Comparison of ENCODE assay signal across 12 cellular contexts in the genomic region with DNA sequence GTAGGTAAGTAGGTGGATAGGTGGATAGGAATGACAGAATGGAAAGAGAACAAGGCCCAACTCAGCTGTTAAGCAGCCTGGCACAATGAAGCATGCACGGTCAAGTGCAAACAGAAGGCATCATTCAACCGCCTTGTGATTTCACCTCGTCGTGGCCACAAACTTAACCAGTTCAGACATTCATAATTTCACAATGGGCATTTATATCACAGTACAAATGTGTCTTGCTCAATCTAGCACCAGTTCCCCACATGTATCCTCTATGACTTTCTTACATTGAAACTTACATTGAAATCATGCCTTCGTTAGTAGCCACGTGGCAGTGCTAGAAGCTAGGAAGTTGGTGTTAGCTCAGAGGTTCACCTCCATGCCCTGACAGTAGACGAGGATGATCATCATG.
A peak's percentile ranks its signal among the peaks of the same experiment; 100 is the strongest.
DNase-seq lines count a peak whose midpoint lies in the region; ATAC-seq and TF ChIP-seq lines count a peak whose summit lies in the region.
"Had no signal": no experiment of that assay in that cellular context is flagged by ENCODE, and none has a peak within 500 bp of the region (broad histone marks: within the 10 kb centered on the region; RNA-seq: fewer than 3 reads in every experiment).

No MANE protein-coding gene starts in this region.

- no peaks in the 10 kb centered on the region for H3K27me3 Mint-ChIP-seq in activated CD4-positive, alpha-beta T cell treated with anti-CD3 and anti-CD28 coated beads, Interleukin-2, amount 10 ng/mL, durations not matched to agents 24 days and 14 days
- H3K27me3 Mint-ChIP-seq in activated CD4-positive, alpha-beta T cell treated with anti-CD3 and anti-CD28 coated beads for 36 hours = no peaks in the 10 kb centered on the region
- no peaks in the 10 kb centered on the region for H3K27me3 Mint-ChIP-seq in activated CD4-positive, alpha-beta memory T cell treated with anti-CD3 and anti-CD28 coated beads for 36 hours
- no peaks in the 10 kb centered on the region for H3K27me3 Mint-ChIP-seq in activated CD4-positive, alpha-beta T cell treated with anti-CD3 and anti-CD28 coated beads, Interleukin-2, amount 10 ng/mL, durations not matched to agents 7 days and 5 days
- H3K27me3 Mint-ChIP-seq: activated T-cell treated with anti-CD3 and anti-CD28 coated beads, Interleukin-2, amount 50 U/mL, for 24 hours had no signal

- CTCF ChIA-PET in activated CD4-positive, alpha-beta T cell treated with anti-CD3 and anti-CD28 coated beads for 36 hours (lab: Charles Lee) = interaction anchor here (0.8 to 1.2 kb wide), 2 partner anchors 14 to 16 kb away, joined by 3 read pairs; no protein-coding TSS in a partner anchor
- CTCF ChIA-PET in activated CD4-positive, alpha-beta memory T cell treated with anti-CD3 and anti-CD28 coated beads for 36 hours (lab: Charles Lee) = no interaction called here
- CTCF ChIA-PET in activated CD4-positive, alpha-beta T cell treated with anti-CD3 and anti-CD28 coated beads, Interleukin-2, amount 10 ng/mL, durations not matched to agents 7 days and 5 days (lab: Charles Lee) = interaction anchor here (0.8 to 1.1 kb wide), 2 partner anchors 32 to 125 kb away, joined by 3 read pairs; no protein-coding TSS in a partner anchor

- no peak for ATAC-seq in activated CD4-positive, alpha-beta T cell treated with anti-CD3 and anti-CD28 coated beads for 36 hours
- ATAC-seq: PC-3 had no signal

- TF ChIP-seq POLR2A in thyroid gland (IDR thresholded peaks at IDR 0.05) = no peak

- TF ChIP-seq CTCF in thyroid gland (IDR thresholded peaks at IDR 0.05) = no peak

- H3K36me3 Mint-ChIP-seq in activated CD4-positive, alpha-beta T cell treated with anti-CD3 and anti-CD28 coated beads, Interleukin-2, amount 10 ng/mL, durations not matched to agents 24 days and 14 days (ENCODE audit: low read depth) = peaks cover 87% of the 10 kb centered on the region
- H3K36me3 Mint-ChIP-seq in activated CD4-positive, alpha-beta T cell treated with anti-CD3 and anti-CD28 coated beads for 36 hours (ENCODE audit: low read depth) = peaks cover 77% of the 10 kb centered on the region
- peaks cover 76% of the 10 kb centered on the region for H3K36me3 Mint-ChIP-seq in activated CD4-positive, alpha-beta memory T cell treated with anti-CD3 and anti-CD28 coated beads for 36 hours
- peaks cover 77% of the 10 kb centered on the region for H3K36me3 Mint-ChIP-seq in activated CD4-positive, alpha-beta T cell treated with anti-CD3 and anti-CD28 coated beads, Interleukin-2, amount 10 ng/mL, durations not matched to agents 7 days and 5 days (ENCODE audit: low read depth)

- no peaks in the 10 kb centered on the region for H3K9me3 ChIP-seq in thyroid gland
- H3K9me3 ChIP-seq: thoracic aorta had no signal

- H3K4me1 Mint-ChIP-seq in activated CD4-positive, alpha-beta T cell treated with anti-CD3 and anti-CD28 coated beads, Interleukin-2, amount 10 ng/mL, durations not matched to agents 24 days and 14 days = peaks cover 69% of the 10 kb centered on the region
- H3K4me1 Mint-ChIP-seq in activated CD4-positive, alpha-beta T cell treated with anti-CD3 and anti-CD28 coated beads for 36 hours = peaks cover 51% of the 10 kb centered on the region
- peaks cover 44% of the 10 kb centered on the region for H3K4me1 Mint-ChIP-seq in activated CD4-positive, alpha-beta memory T cell treated with anti-CD3 and anti-CD28 coated beads for 36 hours (ENCODE audit: low read depth)
- H3K4me1 Mint-ChIP-seq in activated CD4-positive, alpha-beta T cell treated with anti-CD3 and anti-CD28 coated beads, Interleukin-2, amount 10 ng/mL, durations not matched to agents 7 days and 5 days = peaks cover 35% of the 10 kb centered on the region

- H3K27ac ChIP-seq in epithelial cell of prostate (peak overlapping the region; percentile 32), thyroid gland (peak overlapping the region in 1 of 3 donors; percentile 16)

- no peak for DNase-seq in activated CD4-positive, alpha-beta T cell treated with anti-CD3 and anti-CD28 coated beads, Interleukin-2, amount 10 ng/mL, durations not matched to agents 24 days and 14 days
- no peak for DNase-seq in activated CD4-positive, alpha-beta T cell treated with anti-CD3 and anti-CD28 coated beads for 36 hours
- DNase-seq in SIG-M5 (lab: John Stamatoyannopoulos, UW) = peak; percentile 73
- DNase-seq in epithelial cell of prostate (ENCODE audit: low read depth, low spot score) = peak; percentile 82
- DNase-seq in thyroid gland = peak; percentile 42 to 53
- no peak for DNase-seq in activated CD4-positive, alpha-beta memory T cell treated with anti-CD3 and anti-CD28 coated beads for 36 hours
- DNase-seq in activated CD4-positive, alpha-beta T cell treated with anti-CD3 and anti-CD28 coated beads, Interleukin-2, amount 10 ng/mL, durations not matched to agents 7 days and 5 days = no peak
- no peak for DNase-seq in NCI-H2171 treated with DMSO at 0.1 percent for 48 hours (lab: John Stamatoyannopoulos, UW)
- DNase-seq: activated T-cell treated with anti-CD3 and anti-CD28 coated beads, Interleukin-2, amount 50 U/mL, for 24 hours; aorta; PC-3 had no signal

- H3K36me3 ChIP-seq in thyroid gland = no peaks in the 10 kb centered on the region

- H3K4me1 ChIP-seq in thyroid gland = peaks cover 5 to 26% of the 10 kb centered on the region in 2 donors

- H3K27ac Mint-ChIP-seq in activated CD4-positive, alpha-beta T cell treated with anti-CD3 and anti-CD28 coated beads, Interleukin-2, amount 10 ng/mL, durations not matched to agents 24 days and 14 days = peak overlapping the region; percentile 87
- no peak overlapping the region for H3K27ac Mint-ChIP-seq in activated CD4-positive, alpha-beta T cell treated with anti-CD3 and anti-CD28 coated beads for 36 hours
- H3K27ac Mint-ChIP-seq in activated CD4-positive, alpha-beta memory T cell treated with anti-CD3 and anti-CD28 coated beads for 36 hours = no peak overlapping the region
- no peak overlapping the region for H3K27ac Mint-ChIP-seq in activated CD4-positive, alpha-beta T cell treated with anti-CD3 and anti-CD28 coated beads, Interleukin-2, amount 10 ng/mL, durations not matched to agents 7 days and 5 days
- H3K27ac Mint-ChIP-seq: activated T-cell treated with anti-CD3 and anti-CD28 coated beads, Interleukin-2, amount 50 U/mL, for 24 hours had no signal

- intact Hi-C loops in activated CD4-positive, alpha-beta T cell treated with anti-CD3 and anti-CD28 coated beads, Interleukin-2, amount 10 ng/mL, durations not matched to agents 24 days and 14 days (cut with micrococcal nuclease) = no loop called here
- intact Hi-C loops in activated CD4-positive, alpha-beta T cell treated with anti-CD3 and anti-CD28 coated beads for 36 hours (cut with DNase I, micrococcal nuclease) = no loop called here
- intact Hi-C loops in thyroid gland (cut with DNase I) = no loop called here
- intact Hi-C loops in activated CD4-positive, alpha-beta memory T cell treated with anti-CD3 and anti-CD28 coated beads for 36 hours (cut with micrococcal nuclease) = no loop called here

- no peaks in the 10 kb centered on the region for H3K27me3 ChIP-seq in thyroid gland

- WGBS in thyroid gland, 2 donors = 63 to 70% methylated on average over 7 of the region's 7 CpGs

- no peak overlapping the region for H3K4me3 Mint-ChIP-seq in activated CD4-positive, alpha-beta T cell treated with anti-CD3 and anti-CD28 coated beads, Interleukin-2, amount 10 ng/mL, durations not matched to agents 24 days and 14 days
- H3K4me3 Mint-ChIP-seq in activated CD4-positive, alpha-beta T cell treated with anti-CD3 and anti-CD28 coated beads for 36 hours = no peak overlapping the region
- no peak overlapping the region for H3K4me3 Mint-ChIP-seq in activated CD4-positive, alpha-beta memory T cell treated with anti-CD3 and anti-CD28 coated beads for 36 hours
- H3K4me3 Mint-ChIP-seq in activated CD4-positive, alpha-beta T cell treated with anti-CD3 and anti-CD28 coated beads, Interleukin-2, amount 10 ng/mL, durations not matched to agents 7 days and 5 days = no peak overlapping the region
- H3K4me3 Mint-ChIP-seq: activated T-cell treated with anti-CD3 and anti-CD28 coated beads, Interleukin-2, amount 50 U/mL, for 24 hours had no signal

- no peaks in the 10 kb centered on the region for H3K9me3 Mint-ChIP-seq in activated CD4-positive, alpha-beta T cell treated with anti-CD3 and anti-CD28 coated beads, Interleukin-2, amount 10 ng/mL, durations not matched to agents 24 days and 14 days
- H3K9me3 Mint-ChIP-seq in activated CD4-positive, alpha-beta T cell treated with anti-CD3 and anti-CD28 coated beads for 36 hours (ENCODE audit: low read depth) = no peaks in the 10 kb centered on the region
- no peaks in the 10 kb centered on the region for H3K9me3 Mint-ChIP-seq in activated CD4-positive, alpha-beta memory T cell treated with anti-CD3 and anti-CD28 coated beads for 36 hours
- H3K9me3 Mint-ChIP-seq in activated CD4-positive, alpha-beta T cell treated with anti-CD3 and anti-CD28 coated beads, Interleukin-2, amount 10 ng/mL, durations not matched to agents 7 days and 5 days = no peaks in the 10 kb centered on the region
- H3K9me3 Mint-ChIP-seq: activated T-cell treated with anti-CD3 and anti-CD28 coated beads, Interleukin-2, amount 50 U/mL, for 24 hours had no signal

- no peak overlapping the region for H3K4me3 ChIP-seq in thyroid gland (replicated peaks in 1 of 3)
- H3K4me3 ChIP-seq: thoracic aorta had no signal

- POLR2A ChIA-PET in activated CD4-positive, alpha-beta T cell treated with anti-CD3 and anti-CD28 coated beads for 36 hours (lab: Charles Lee) = no interaction called here
- POLR2A ChIA-PET in activated CD4-positive, alpha-beta memory T cell treated with anti-CD3 and anti-CD28 coated beads for 36 hours (lab: Charles Lee) = no interaction called here
- POLR2A ChIA-PET in activated CD4-positive, alpha-beta T cell treated with anti-CD3 and anti-CD28 coated beads, Interleukin-2, amount 10 ng/mL, durations not matched to agents 7 days and 5 days (lab: Charles Lee) = no interaction called here

Comparison
In these comparisons a context has a peak if more than half of its experiments do, and no peak if none do; other contexts are left out.
1. DNase-seq: peak in SIG-M5 (single experiment), epithelial cell of prostate (single experiment) and thyroid gland (2 of 2); none in activated CD4-positive, alpha-beta T cell treated with anti-CD3 and anti-CD28 coated beads, Interleukin-2, amount 10 ng/mL, durations not matched to agents 24 days and 14 days (single experiment), activated CD4-positive, alpha-beta T cell treated with anti-CD3 and anti-CD28 coated beads for 36 hours (single experiment), activated CD4-positive, alpha-beta memory T cell treated with anti-CD3 and anti-CD28 coated beads for 36 hours (single experiment), activated CD4-positive, alpha-beta T cell treated with anti-CD3 and anti-CD28 coated beads, Interleukin-2, amount 10 ng/mL, durations not matched to agents 7 days and 5 days (single experiment) and NCI-H2171 treated with DMSO at 0.1 percent for 48 hours (single experiment).